In the genomic region with DNA sequence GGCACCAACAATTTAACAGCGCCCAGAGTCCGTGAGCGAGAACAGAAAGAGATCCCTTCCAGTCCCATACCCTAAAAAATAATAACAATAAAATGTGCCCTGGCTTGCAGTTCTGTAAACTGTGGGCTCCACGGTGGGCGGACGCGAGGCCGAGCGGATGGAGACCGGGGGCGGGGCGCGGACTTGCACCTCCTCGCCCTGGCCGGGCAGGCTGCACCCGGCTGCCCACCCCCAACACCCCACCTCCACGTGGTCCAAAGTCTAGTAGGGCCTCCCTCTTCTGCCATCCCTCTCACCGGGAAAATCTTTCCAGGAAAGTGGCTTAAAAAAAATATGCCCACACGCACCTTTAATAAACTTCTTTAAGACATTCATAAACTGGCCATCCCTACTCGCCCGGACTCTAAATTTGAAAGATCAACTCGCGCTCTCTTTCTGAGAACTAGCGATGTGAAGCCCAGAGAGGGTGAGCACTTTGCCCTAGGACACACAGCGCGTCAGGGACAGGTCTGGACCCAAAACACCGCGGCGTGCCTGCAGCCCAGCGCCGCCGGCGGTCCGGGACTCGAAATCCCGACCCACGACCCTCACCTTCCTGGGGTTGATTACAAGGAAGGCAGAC, we compare ENCODE assay signal across 8 cellular contexts. TPM values are rescaled to one million over a fixed set of nuclear protein-coding genes. Genes with fewer than 3 reads are reported as not detected.
DNase-seq lines count a peak whose midpoint lies in the region; ATAC-seq and TF ChIP-seq lines count a peak whose summit lies in the region.

No MANE protein-coding gene starts in this region.

- H3K4me3 ChIP-seq in AG09309 (ENCODE audit: control insufficient read depth, low read depth, low read length) (peak overlapping the region; percentile 41), HUES64 (ENCODE audit: low read length) (peak overlapping the region; percentile 64), ascending aorta (peak overlapping the region; percentile 25 to 55)

- WGBS in HUES64 = 2% methylated on average over 37 of the region's 37 CpGs

- TF ChIP-seq CTCF in AG09309 (IDR thresholded peaks at IDR 0.05; ENCODE audit: control insufficient read depth, insufficient read depth, low read depth, low read length, missing control alignments) = no peak
- TF ChIP-seq CTCF in ascending aorta (IDR thresholded peaks at IDR 0.05) = no peak
- TF ChIP-seq CTCF in mesothelial cell of epicardium (IDR thresholded peaks at IDR 0.05; ENCODE audit: unreplicated experiment) = no peak

- intact Hi-C loops in ascending aorta (cut with DNase I) = no loop called here

- H3K36me3 ChIP-seq in HUES64 (ENCODE audit: insufficient read depth, low read length) (no peaks in the 10 kb centered on the region), ascending aorta (no peaks in the 10 kb centered on the region)

- peak overlapping the region; percentile 58 for H3K27ac Mint-ChIP-seq in mesothelial cell of epicardium

- no peaks in the 10 kb centered on the region for H3K9me3 ChIP-seq in HUES64 (ENCODE audit: insufficient read depth, low read depth, low read length)
- H3K9me3 ChIP-seq in ascending aorta = no peaks in the 10 kb centered on the region

- no peak for DNase-seq in AG09309 (ENCODE audit: low read depth)
- DNase-seq in ascending aorta (ENCODE audit: low spot score in 2 of 2) = peak in 1 of 2 donors; percentile 50
- DNase-seq in mesothelial cell of epicardium (ENCODE audit: low spot score in 2 of 2, unreplicated experiment in 2 of 2) = no peak
- DNase-seq in GM03348 (ENCODE audit: low spot score) = no peak
- no peak for DNase-seq in NCI-H69 (lab: John Stamatoyannopoulos, UW)
- DNase-seq in NAMALWA (ENCODE audit: low spot score) = no peak

- peak overlapping the region; percentile 59 for H3K4me3 Mint-ChIP-seq in mesothelial cell of epicardium

- H3K9ac ChIP-seq in HUES64 (ENCODE audit: low read depth, low read length) = peak overlapping the region; percentile 16; the same call in 1 of the 2 replicates

- H3K4me1 ChIP-seq in HUES64 (ENCODE audit: insufficient read depth, low read length) (peaks cover 22% of the 10 kb centered on the region), ascending aorta (peaks cover 13 to 25% of the 10 kb centered on the region in 2 donors)

- peaks cover 38% of the 10 kb centered on the region for H3K4me1 Mint-ChIP-seq in mesothelial cell of epicardium

- no peak overlapping the region for H3K27ac ChIP-seq in HUES64 (ENCODE audit: low read depth, low read length)
- H3K27ac ChIP-seq in ascending aorta = no peak overlapping the region

- no peaks in the 10 kb centered on the region for H3K36me3 Mint-ChIP-seq in mesothelial cell of epicardium

- peaks cover 40% of the 10 kb centered on the region for H3K27me3 Mint-ChIP-seq in mesothelial cell of epicardium (ENCODE audit: low read depth)

- no peak for ATAC-seq in HG03378 (IDR thresholded peaks at IDR 0.05; ENCODE audit: unreplicated experiment)

- H3K27me3 ChIP-seq in HUES64 (ENCODE audit: insufficient read depth, low read length) (peaks cover 72% of the 10 kb centered on the region), ascending aorta (peaks cover 37% of the 10 kb centered on the region)

- no peaks in the 10 kb centered on the region for H3K9me3 Mint-ChIP-seq in mesothelial cell of epicardium

RNA-seq across cellular contexts. Expression of a gene that starts 1.8 kb away (rescaled TPM):
- polyA plus RNA-seq in HUES64 (2013, experiment 1 of 2) = 1.2 TPM
- polyA plus RNA-seq in HUES64 (2013, experiment 2 of 2) = 1.1 TPM
- total RNA-seq in ascending aorta (0.85 TPM), mesothelial cell of epicardium (11.6 to 12.3 TPM (median 11.8 TPM) in 3 replicates)
